In the genomic region with DNA sequence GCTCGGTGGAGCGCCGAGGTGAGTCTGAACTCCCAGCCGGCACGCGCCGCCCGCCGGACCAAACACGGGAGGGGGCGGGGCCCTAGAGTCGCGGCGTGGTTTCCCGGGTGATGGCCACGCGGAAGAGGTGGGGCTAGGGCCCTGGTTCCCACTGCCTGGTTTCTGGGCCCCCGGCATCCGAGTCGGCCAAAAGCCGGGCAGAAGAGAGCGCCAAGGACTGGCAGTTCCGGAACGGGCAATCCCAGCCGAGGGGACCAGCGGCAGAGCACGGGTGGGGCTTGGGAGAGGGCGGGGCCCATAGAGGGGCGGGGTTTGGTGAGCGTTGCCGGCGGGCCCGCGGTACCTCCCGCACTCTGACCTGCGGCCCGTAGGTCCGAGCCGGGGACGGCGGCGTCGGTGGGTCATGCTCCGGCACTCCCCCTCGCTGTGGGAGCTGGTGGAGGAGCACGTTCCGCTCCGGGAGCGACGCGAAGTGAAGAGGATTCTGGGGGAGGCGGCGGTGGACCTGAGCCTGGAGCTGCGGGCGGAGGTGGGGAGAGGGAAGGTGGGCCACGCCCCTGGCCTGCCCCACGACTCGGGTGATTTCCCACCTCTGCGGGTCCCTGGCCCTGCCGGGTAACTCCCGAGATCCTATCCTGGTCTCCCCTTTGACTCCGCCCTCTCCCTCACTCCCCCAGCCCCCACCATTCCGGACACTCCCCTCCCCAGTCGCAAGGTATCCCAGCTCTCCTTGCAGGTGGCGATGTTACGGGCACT, we compare ENCODE assay signal across 8 cellular contexts.
DNase-seq lines count a peak whose midpoint lies in the region; ATAC-seq and TF ChIP-seq lines count a peak whose summit lies in the region.

A gene (plus strand): TSS at position 124 of the 756 bp plus-strand sequence. CDS start 280 bp downstream, at position 404.

- ATAC-seq in HG02763 (IDR thresholded peaks at IDR 0.05; ENCODE audit: unreplicated experiment) = peak; percentile 65
- no peak for ATAC-seq in GM18873 (IDR thresholded peaks at IDR 0.05; ENCODE audit: low FRiP score, unreplicated experiment)

- no peak for TF ChIP-seq CTCF in GM12865 (IDR thresholded peaks at IDR 0.05; ENCODE audit: insufficient read depth, low read depth, low read length, missing control alignments)

- no peaks in the 10 kb centered on the region for H3K9me3 ChIP-seq in iPS-20b (ENCODE audit: insufficient read depth, low read depth, low read length)

- DNase-seq in GM12865 (ENCODE audit: low read depth) (peak; percentile 85), NCI-H146 treated with DMSO at 0.1 percent for 48 hours (lab: John Stamatoyannopoulos, UW; ENCODE audit: unreplicated experiment) (peak; percentile 48), UCSD-AML1 (lab: John Stamatoyannopoulos, UW; ENCODE audit: unreplicated experiment) (peak; percentile 80), brain pericyte (ENCODE audit: low read depth, low spot score) (peak; percentile 31)

- peak within 1 kb of the TSS; percentile 56; the same call in 1 of the 2 replicates for H3K9ac ChIP-seq in iPS-20b (ENCODE audit: low read depth, low read length)

- H3K4me3 ChIP-seq in GM12865 (ENCODE audit: low read depth, low read length) = peak within 1 kb of the TSS; percentile 62
- peak within 1 kb of the TSS; percentile 80 for H3K4me3 ChIP-seq in iPS-20b (ENCODE audit: low read length)
- H3K4me3 ChIP-seq in skin epidermis = peak within 1 kb of the TSS; percentile 37 to 75 (median 66)

- H3K27ac ChIP-seq in iPS-20b (ENCODE audit: low read length) (peak within 1 kb of the TSS; percentile 49), skin epidermis (peak within 1 kb of the TSS in 19 of 21 experiments; percentile 34 to 86 (median 72))

- peaks cover 5% of the 10 kb centered on the region; the same call in 1 of the 2 replicates for H3K4me1 ChIP-seq in iPS-20b (ENCODE audit: insufficient read depth, low read length)

- 0 out of 2 replicates have a peak, but pooled peaks cover under 1% of the 10 kb centered on the region for H3K36me3 ChIP-seq in iPS-20b (ENCODE audit: insufficient read depth, low read depth, low read length)

- H3K27me3 ChIP-seq in iPS-20b (ENCODE audit: insufficient read depth, low read length) = peaks cover 6% of the 10 kb centered on the region; the same call in 1 of the 2 replicates

Comparison
In these comparisons a context has a peak if more than half of its experiments do, and no peak if none do; other contexts are left out.
1. DNase-seq: peak in every context shown above with its lines; median percentile 85 in GM12865; 80 in UCSD-AML1; 48 in NCI-H146 treated with DMSO at 0.1 percent for 48 hours; 31 in brain pericyte.